8 cellular contexts compared by ENCODE assay signal in the genomic region with DNA sequence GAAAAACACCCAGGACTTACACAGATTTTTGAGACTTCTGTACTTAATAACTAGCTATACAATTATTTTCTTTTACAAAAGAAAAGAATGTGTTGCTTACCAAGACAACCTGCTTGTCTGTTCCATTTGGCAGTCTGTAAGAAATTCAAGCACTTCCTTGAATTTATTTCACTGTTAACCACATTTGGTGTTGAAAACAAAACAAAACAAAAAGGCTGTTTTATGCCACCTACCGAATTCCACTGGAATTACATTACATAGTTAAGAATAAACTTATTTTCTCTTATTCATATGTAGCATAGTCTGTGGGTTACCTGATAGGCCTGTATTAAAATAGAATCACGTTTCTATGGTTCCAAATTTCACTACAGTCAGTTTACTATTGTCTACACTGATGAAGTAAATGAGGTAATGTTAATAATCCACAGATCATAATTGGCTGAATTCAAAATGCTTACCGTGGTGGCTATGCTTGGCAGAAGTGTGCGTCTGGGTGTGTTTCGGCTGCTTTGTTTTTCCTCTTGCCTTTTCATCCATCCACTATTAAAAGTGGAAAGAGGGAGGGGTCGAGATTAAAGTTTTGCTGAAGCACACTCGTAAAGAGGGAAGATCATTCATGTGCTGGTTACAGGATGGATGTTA. TPM values are rescaled to one million over a fixed set of nuclear protein-coding genes. Genes with fewer than 3 reads are reported as not detected.
DNase-seq lines count a peak whose midpoint lies in the region; ATAC-seq and TF ChIP-seq lines count a peak whose summit lies in the region.

Gene TLR1 (minus strand): TSS at position 138 of the 642 bp plus-strand sequence. CDS start 5,960 bp downstream, outside the sequence.

- no peaks in the 10 kb centered on the region for H3K27me3 ChIP-seq in effector memory CD4-positive, alpha-beta T cell (replicated peaks; ENCODE audit: control insufficient read depth, insufficient read depth, low read length, poor library complexity, severe bottlenecking)
- no peaks in the 10 kb centered on the region for H3K27me3 ChIP-seq in upper lobe of left lung
- no peaks in the 10 kb centered on the region for H3K27me3 ChIP-seq in Caco-2 (replicated peaks; ENCODE audit: control insufficient read depth, insufficient read depth, low read length)

- peak within 1 kb of the TSS; percentile 44 for H3K27ac ChIP-seq in effector memory CD4-positive, alpha-beta T cell (ENCODE audit: insufficient read depth, low read length, poor library complexity, severe bottlenecking)
- H3K27ac ChIP-seq in upper lobe of left lung: peak within 1 kb of the TSS; percentile 74 to 87 (median 81)

- no TSS peak for BruUV-seq in Caco-2 (replicated peaks; lab: Mats Ljungman, UMichigan)

- peaks cover 14 to 19% of the 10 kb centered on the region in 2 donors for H3K9me3 Mint-ChIP-seq in activated T-cell treated with anti-CD3 and anti-CD28 coated beads, Interleukin-2, amount 50 U/mL, for 72 hours
- H3K9me3 Mint-ChIP-seq in Caco-2 (ENCODE audit: unreplicated experiment): peaks cover 14% of the 10 kb centered on the region

- H3K4me3 Mint-ChIP-seq in activated T-cell treated with anti-CD3 and anti-CD28 coated beads, Interleukin-2, amount 50 U/mL, for 72 hours: peak within 1 kb of the TSS; percentile 76 to 87
- H3K4me3 Mint-ChIP-seq in Caco-2 (ENCODE audit: unreplicated experiment): no peak within 1 kb of the TSS

- peaks cover 6% of the 10 kb centered on the region for H3K4me1 ChIP-seq in effector memory CD4-positive, alpha-beta T cell (ENCODE audit: control insufficient read depth, insufficient read depth, low read length, poor library complexity, severe bottlenecking)
- peaks cover 8 to 16% (median 13%) of the 10 kb centered on the region in 4 donors for H3K4me1 ChIP-seq in upper lobe of left lung
- H3K4me1 ChIP-seq in Caco-2: no peaks in the 10 kb centered on the region

- ATAC-seq in activated T-cell treated with anti-CD3 and anti-CD28 coated beads, Interleukin-2, amount 50 U/mL, for 72 hours (replicated peaks in 1 of 2): peak; percentile 71 to 74
- ATAC-seq in HG03378 (IDR thresholded peaks at IDR 0.05; ENCODE audit: unreplicated experiment) (peak; percentile 31), upper lobe of left lung (ENCODE audit: low FRiP score in 2 of 2) (peak; percentile 69 to 90)

- H3K9me3 ChIP-seq in effector memory CD4-positive, alpha-beta T cell (ENCODE audit: control insufficient read depth, low read length): peaks cover 4% of the 10 kb centered on the region
- H3K9me3 ChIP-seq in upper lobe of left lung: no peaks in the 10 kb centered on the region
- peaks cover 8% of the 10 kb centered on the region for H3K9me3 ChIP-seq in Caco-2

- CTCF ChIA-PET in Caco-2 (lab: Charles Lee): interaction anchor here (1.5 kb wide), 1 partner anchor 45 kb away, joined by 9 read pairs; no protein-coding TSS in a partner anchor

- H3K36me3 ChIP-seq in effector memory CD4-positive, alpha-beta T cell (ENCODE audit: control insufficient read depth, insufficient read depth, low read length): peaks cover 29% of the 10 kb centered on the region
- H3K36me3 ChIP-seq in upper lobe of left lung (peaks cover 0 to 7% (median 0%) of the 10 kb centered on the region in 4 donors), Caco-2 (ENCODE audit: control insufficient read depth, insufficient read depth, low read length) (no peaks in the 10 kb centered on the region)

- TF ChIP-seq CTCF in upper lobe of left lung (IDR thresholded peaks at IDR 0.05) (peak; percentile 43 to 76 (median 72)), Caco-2 (IDR thresholded peaks at IDR 0.05; ENCODE audit: insufficient read depth in 1 of 2, low read depth in 1 of 2, low read length in 1 of 2, severe bottlenecking in 1 of 2, unreplicated experiment in 1 of 2) (peak in 1 of 2 experiments; percentile 37)

- no peaks in the 10 kb centered on the region for H3K27me3 Mint-ChIP-seq in activated T-cell treated with anti-CD3 and anti-CD28 coated beads, Interleukin-2, amount 50 U/mL, for 72 hours (ENCODE audit: low read depth)
- no peaks in the 10 kb centered on the region for H3K27me3 Mint-ChIP-seq in Caco-2 (ENCODE audit: insufficient read depth, unreplicated experiment)

- WGBS in upper lobe of left lung, 2 donors: 20 to 27% methylated on average over 7 of the region's 7 CpGs

- intact Hi-C loops in Caco-2 (cut with micrococcal nuclease; ENCODE audit: unreplicated experiment): loop anchor here (5.0 kb wide), 1 partner anchor 47 kb away; no protein-coding TSS in a partner anchor

- peaks cover 21 to 35% of the 10 kb centered on the region in 2 donors for H3K36me3 Mint-ChIP-seq in activated T-cell treated with anti-CD3 and anti-CD28 coated beads, Interleukin-2, amount 50 U/mL, for 72 hours (ENCODE audit: insufficient read depth in 2 of 2)
- no peaks in the 10 kb centered on the region for H3K36me3 Mint-ChIP-seq in Caco-2 (ENCODE audit: insufficient read depth, unreplicated experiment)

- H3K4me1 Mint-ChIP-seq in activated T-cell treated with anti-CD3 and anti-CD28 coated beads, Interleukin-2, amount 50 U/mL, for 72 hours (ENCODE audit: low read depth): peaks cover 30% of the 10 kb centered on the region
- H3K4me1 Mint-ChIP-seq in Caco-2 (ENCODE audit: low read depth, unreplicated experiment): no peaks in the 10 kb centered on the region

- no peak for TF ChIP-seq EP300 in upper lobe of left lung (IDR thresholded peaks at IDR 0.05)

- POLR2A ChIA-PET in Caco-2 (lab: Charles Lee): no interaction called here

- peak in 1 of 4 donors; percentile 66 for TF ChIP-seq POLR2A in upper lobe of left lung (IDR thresholded peaks at IDR 0.05)

- peak in 1 of 2 donors; percentile 8 for DNase-seq in activated T-cell treated with anti-CD3 and anti-CD28 coated beads, Interleukin-2, amount 50 U/mL, for 72 hours
- DNase-seq in activated T-cell treated with anti-CD3 and anti-CD28 coated beads, Interleukin-2, amount 50 U/mL, for 1 hour: no peak
- peak; percentile 13 for DNase-seq in SK-N-DZ (ENCODE audit: low spot score)
- DNase-seq in effector memory CD4-positive, alpha-beta T cell: no peak
- peak; percentile 52 for DNase-seq in middle frontal gyrus (ENCODE audit: extremely low spot score, low spot score)
- no peak for DNase-seq in upper lobe of left lung
- DNase-seq in Caco-2: no peak

- H3K27ac Mint-ChIP-seq in activated T-cell treated with anti-CD3 and anti-CD28 coated beads, Interleukin-2, amount 50 U/mL, for 72 hours: peak within 1 kb of the TSS; percentile 96
- no peak within 1 kb of the TSS for H3K27ac Mint-ChIP-seq in Caco-2 (ENCODE audit: unreplicated experiment)

- H3K4me3 ChIP-seq in effector memory CD4-positive, alpha-beta T cell (ENCODE audit: insufficient read depth, low read depth, low read length, poor library complexity, severe bottlenecking): peak within 1 kb of the TSS; percentile 50
- peak within 1 kb of the TSS in 3 of 4 donors; percentile 27 to 40 (median 38) for H3K4me3 ChIP-seq in upper lobe of left lung
- no peak within 1 kb of the TSS for H3K4me3 ChIP-seq in Caco-2 (ENCODE audit: low read depth, low read length)

RNA-seq across cellular contexts. Expression of gene TLR1, which starts in this region (rescaled TPM):
- 1 to 10 TPM; 1.9 to 3.2 TPM for total RNA-seq in activated T-cell treated with anti-CD3 and anti-CD28 coated beads, Interleukin-2, amount 50 U/mL, for 72 hours
- 0.09 TPM in 1 of 2 replicates, not detected in the other for polyA plus RNA-seq in SK-N-DZ (2014; cell fraction: cytosol; rRNA removed)
- not detected in 2 replicates for polyA plus RNA-seq in SK-N-DZ (2014; cell fraction: nucleus; rRNA removed)
- 10 to 100 TPM; 16.4 to 41.9 (median 24.8) TPM for total RNA-seq in upper lobe of left lung
- total RNA-seq in Caco-2 (2022): not detected in 2 replicates

Comparison
In these comparisons a context has a peak if more than half of its experiments do, and no peak if none do; other contexts are left out.
1. RNA of gene TLR1 (total RNA-seq): 16.4 to 41.9 TPM in upper lobe of left lung; 1.9 to 3.2 TPM in activated T-cell treated with anti-CD3 and anti-CD28 coated beads, Interleukin-2, amount 50 U/mL, for 72 hours and not detected in Caco-2; every median in the first group is over 4 times any median in the second.
2. DNase-seq: peak in SK-N-DZ (single experiment) and middle frontal gyrus (single experiment); none in activated T-cell treated with anti-CD3 and anti-CD28 coated beads, Interleukin-2, amount 50 U/mL, for 1 hour (single experiment), effector memory CD4-positive, alpha-beta T cell (0 of 3), upper lobe of left lung (0 of 2) and Caco-2 (0 of 2).
3. Peak in every context shown above with its lines, with median percentiles within 50 percentile points of each other: ATAC-seq.